Comparison of ENCODE assay signal across 8 cellular contexts in genomic region chr5:173890195-173890951, GRCh38. TPM values are rescaled to one million over a fixed set of nuclear protein-coding genes. Genes with fewer than 3 reads are reported as not detected.
DNase-seq lines count a peak whose midpoint lies in the region; ATAC-seq, FAIRE-seq and TF ChIP-seq lines count a peak whose summit lies in the region.

No MANE protein-coding gene starts in this region.

- H3K9me1 ChIP-seq in endothelial cell of umbilical vein (replicated peaks; ENCODE audit: control insufficient read depth, extremely low read depth, insufficient read depth, low read length) = no peaks in the 10 kb centered on the region

- H3K4me1 Mint-ChIP-seq in activated CD4-positive, alpha-beta T cell treated with anti-CD3 and anti-CD28 coated beads, Interleukin-2, amount 10 ng/mL, durations not matched to agents 24 days and 14 days = peaks cover 46% of the 10 kb centered on the region
- peaks cover 33 to 90% (median 78%) of the 10 kb centered on the region in 4 donors for H3K4me1 Mint-ChIP-seq in naive thymus-derived CD8-positive, alpha-beta T cell

- H3K4me2 ChIP-seq in endothelial cell of umbilical vein (ENCODE audit: insufficient read depth, low read length) = peak overlapping the region; percentile 77

- peaks cover 15% of the 10 kb centered on the region for H3K36me3 Mint-ChIP-seq in activated CD4-positive, alpha-beta T cell treated with anti-CD3 and anti-CD28 coated beads, Interleukin-2, amount 10 ng/mL, durations not matched to agents 24 days and 14 days (ENCODE audit: low read depth)
- peaks cover 0 to 5% (median 2%) of the 10 kb centered on the region in 3 donors for H3K36me3 Mint-ChIP-seq in naive thymus-derived CD8-positive, alpha-beta T cell

- no peak overlapping the region for H3K27ac Mint-ChIP-seq in activated CD4-positive, alpha-beta T cell treated with anti-CD3 and anti-CD28 coated beads, Interleukin-2, amount 10 ng/mL, durations not matched to agents 24 days and 14 days
- H3K27ac Mint-ChIP-seq in naive thymus-derived CD8-positive, alpha-beta T cell = peak overlapping the region in 1 of 10 donors; percentile 74

- H3K4me3 Mint-ChIP-seq in activated CD4-positive, alpha-beta T cell treated with anti-CD3 and anti-CD28 coated beads, Interleukin-2, amount 10 ng/mL, durations not matched to agents 24 days and 14 days = peak overlapping the region; percentile 36
- peak overlapping the region; percentile 36 to 99 (median 86) for H3K4me3 Mint-ChIP-seq in naive thymus-derived CD8-positive, alpha-beta T cell

- peaks cover 44% of the 10 kb centered on the region for H3K4me1 ChIP-seq in endothelial cell of umbilical vein (ENCODE audit: control insufficient read depth, extremely low read depth, insufficient read depth, low read length)

- no peak for TF ChIP-seq POLR2A in endothelial cell of umbilical vein (IDR thresholded peaks at IDR 0.05; ENCODE audit: low read depth, low read length)

- no peak for ATAC-seq in naive thymus-derived CD8-positive, alpha-beta T cell
- ATAC-seq in GM21367 (IDR thresholded peaks at IDR 0.05; ENCODE audit: unreplicated experiment) (no peak), HG02642 (IDR thresholded peaks at IDR 0.05; ENCODE audit: poor library complexity, unreplicated experiment) (no peak), HG02840 (IDR thresholded peaks at IDR 0.05; ENCODE audit: low FRiP score, unreplicated experiment) (no peak)

- intact Hi-C loops in activated CD4-positive, alpha-beta T cell treated with anti-CD3 and anti-CD28 coated beads, Interleukin-2, amount 10 ng/mL, durations not matched to agents 24 days and 14 days (cut with micrococcal nuclease) = no loop called here
- intact Hi-C loops in endothelial cell of umbilical vein (cut with micrococcal nuclease) = loop anchor here (1.0 kb wide), 1 partner anchor 35 kb away; no protein-coding TSS in a partner anchor

- H3K27ac ChIP-seq in SK-N-MC (peak overlapping the region; percentile 81), endothelial cell of umbilical vein (ENCODE audit: insufficient read depth, low read depth, low read length) (peak overlapping the region; percentile 1)

- H3K9me3 Mint-ChIP-seq in activated CD4-positive, alpha-beta T cell treated with anti-CD3 and anti-CD28 coated beads, Interleukin-2, amount 10 ng/mL, durations not matched to agents 24 days and 14 days = no peaks in the 10 kb centered on the region
- H3K9me3 Mint-ChIP-seq in naive thymus-derived CD8-positive, alpha-beta T cell = peaks cover 0 to 2% (median 0%) of the 10 kb centered on the region in 9 donors

- H3K79me2 ChIP-seq in endothelial cell of umbilical vein (ENCODE audit: control insufficient read depth, insufficient read depth, low read length) = peaks cover 46% of the 10 kb centered on the region

- TF ChIP-seq CTCF in endothelial cell of umbilical vein (IDR thresholded peaks at IDR 0.05; ENCODE audit: extremely low read depth in 1 of 2, insufficient read depth in 1 of 2, low read depth in 1 of 2, low read length in 2 of 2) = no peak

- no peak for DNase-seq in activated CD4-positive, alpha-beta T cell treated with anti-CD3 and anti-CD28 coated beads, Interleukin-2, amount 10 ng/mL, durations not matched to agents 24 days and 14 days
- no peak for DNase-seq in activated CD4-positive, alpha-beta T cell treated with anti-CD3 and anti-CD28 coated beads for 1 hour
- DNase-seq in SK-N-MC (ENCODE audit: low read depth, low spot score) (no peak), endothelial cell of umbilical vein (ENCODE audit: low read depth, low spot score) (peak; percentile 59)
- DNase-seq in naive thymus-derived CD8-positive, alpha-beta T cell = peak in 3 of 10 donors; percentile 3 to 61 (median 16)

- peak overlapping the region; percentile 54 for H3K9ac ChIP-seq in SK-N-MC (ENCODE audit: insufficient read length)
- peak overlapping the region; percentile 22 for H3K9ac ChIP-seq in endothelial cell of umbilical vein (replicated peaks; ENCODE audit: extremely low read depth, insufficient read depth, low read length)

- no peaks in the 10 kb centered on the region for H3K27me3 Mint-ChIP-seq in activated CD4-positive, alpha-beta T cell treated with anti-CD3 and anti-CD28 coated beads, Interleukin-2, amount 10 ng/mL, durations not matched to agents 24 days and 14 days
- no peaks in the 10 kb centered on the region for H3K27me3 Mint-ChIP-seq in naive thymus-derived CD8-positive, alpha-beta T cell

- BruUV-seq in endothelial cell of umbilical vein (replicated peaks; lab: Mats Ljungman, UMichigan) = TSS peak; percentile 57

- no peaks in the 10 kb centered on the region for H3K27me3 ChIP-seq in endothelial cell of umbilical vein (ENCODE audit: control insufficient read depth in 2 of 2, insufficient read depth in 2 of 2, low read length in 2 of 2)

- H3K36me3 ChIP-seq in SK-N-MC (ENCODE audit: insufficient read depth, low read length) (no peaks in the 10 kb centered on the region), endothelial cell of umbilical vein (ENCODE audit: control insufficient read depth in 2 of 2, extremely low read depth in 1 of 2, insufficient read depth in 2 of 2, low read length in 2 of 2) (no peaks in the 10 kb centered on the region)

- H3K4me3 ChIP-seq in SK-N-MC (peak overlapping the region; percentile 79), endothelial cell of umbilical vein (replicated peaks in 1 of 3; ENCODE audit: insufficient read depth in 1 of 3, low read depth in 1 of 3, low read length in 3 of 3) (peak overlapping the region; percentile 4 to 84 (median 32))

- POLR2A ChIA-PET in endothelial cell of umbilical vein (lab: Charles Lee) = interaction anchor here (0.8 to 1.6 kb wide), 4 partner anchors 28 to 274 kb away, joined by 3 to 6 read pairs (median 4); partner anchors contain the start of gene BOD1
- POLR2A ChIA-PET in naive thymus-derived CD8-positive, alpha-beta T cell (lab: Charles Lee) = interaction anchor here (0.6 to 5.8 kb wide), 4 partner anchors 9 to 1812 kb away, joined by 3 to 75 read pairs (median 14); partner anchors contain the start of gene BOD1

- dilution Hi-C loops in endothelial cell of umbilical vein (cut with MboI; ENCODE audit: extremely low pct_ligation_motif_present, low sequenced_read_pairs) = no loop called here

- no peaks in the 10 kb centered on the region for H4K20me1 ChIP-seq in endothelial cell of umbilical vein (replicated peaks; ENCODE audit: control insufficient read depth, extremely low read depth, insufficient read depth, low read length)

- peak overlapping the region; percentile 53 for H2AFZ ChIP-seq in endothelial cell of umbilical vein (ENCODE audit: low read depth, low read length)

- FAIRE-seq in endothelial cell of umbilical vein (lab: Jason Lieb, UNC) = peak; percentile 87

- CTCF ChIA-PET in endothelial cell of umbilical vein (lab: Charles Lee) = interaction anchor here (0.7 to 6.5 kb wide), 16 partner anchors 9 to 274 kb away, joined by 3 to 70 read pairs (median 4); no protein-coding TSS in a partner anchor

- H3K9me3 ChIP-seq in SK-N-MC (ENCODE audit: low read depth, low read length) (no peaks in the 10 kb centered on the region), endothelial cell of umbilical vein (replicated peaks; ENCODE audit: control insufficient read depth, insufficient read depth, low read length) (no peaks in the 10 kb centered on the region)

TF ChIP-seq in endothelial cell of umbilical vein, 7 proteins besides CTCF, POLR2A, EP300 and RAD21:
- TF ChIP-seq MYC (IDR thresholded peaks at IDR 0.05; ENCODE audit: low read depth, low read length) (no peak), GATA2 (IDR thresholded peaks at IDR 0.05; ENCODE audit: insufficient read depth, insufficient read length, low read depth, low read length) (no peak), JUN (IDR thresholded peaks at IDR 0.05; ENCODE audit: borderline replicate concordance, insufficient read depth, insufficient read length, low read depth) (no peak), FOS (IDR thresholded peaks at IDR 0.05; ENCODE audit: borderline replicate concordance, insufficient read depth, low read length) (no peak), EZH2 (IDR thresholded peaks at IDR 0.05; ENCODE audit: borderline replicate concordance, low read depth, low read length, severe bottlenecking) (no peak), POLR2AphosphoS5 (IDR thresholded peaks at IDR 0.05; ENCODE audit: insufficient read depth, low read depth, low read length) (no peak)
TF ChIP-seq in endothelial cell of umbilical vein: peak in this region for 0.

RNA-seq across cellular contexts. Expression of gene CPEB4, which starts 2.2 kb away (rescaled TPM):
- 7.6 and 8.8 TPM in 2 replicates for total RNA-seq in activated CD4-positive, alpha-beta T cell treated with anti-CD3 and anti-CD28 coated beads, Interleukin-2, amount 10 ng/mL, durations not matched to agents 24 days and 14 days
- 16.4 and 18.1 TPM in 2 replicates for total RNA-seq in endothelial cell of umbilical vein
- 9.3 and 11.3 TPM in 2 replicates for polyA plus RNA-seq in endothelial cell of umbilical vein
- 8.6 and 9.1 TPM in 2 replicates for polyA plus RNA-seq in endothelial cell of umbilical vein (2011; cell fraction: cytosol; rRNA removed)
- polyA plus RNA-seq in endothelial cell of umbilical vein (2011; cell fraction: nucleus; rRNA removed) = 29.6 and 34.4 TPM in 2 replicates
- 9.3 and 12.7 TPM in 2 replicates for polyA plus RNA-seq in endothelial cell of umbilical vein (2012)
- polyA minus RNA-seq in endothelial cell of umbilical vein = 60.1 and 64.9 TPM in 2 replicates
- polyA minus RNA-seq in endothelial cell of umbilical vein (2011; cell fraction: cytosol; rRNA and poly(A)+ RNA removed) = 55.8 TPM
- 87.8 and 98.1 TPM in 2 replicates for polyA minus RNA-seq in endothelial cell of umbilical vein (2011; cell fraction: nucleus; rRNA and poly(A)+ RNA removed)
- 10 to 100 TPM; 14.4 to 16.0 TPM for total RNA-seq in naive thymus-derived CD8-positive, alpha-beta T cell
- 1 to 10 TPM; 1.2 to 4.4 (median 2.8) TPM for polyA plus RNA-seq in naive thymus-derived CD8-positive, alpha-beta T cell
